ENCODE assay signal across 9 cellular contexts in genomic region chr17:80649672-80650338, GRCh38.
A peak's percentile ranks its signal among the peaks of the same experiment; 100 is the strongest.
DNase-seq lines count a peak whose midpoint lies in the region; ATAC-seq and TF ChIP-seq lines count a peak whose summit lies in the region.
"Had no signal": no experiment of that assay in that cellular context is flagged by ENCODE, and none has a peak within 500 bp of the region (broad histone marks: within the 10 kb centered on the region; RNA-seq: fewer than 3 reads in every experiment).

No MANE protein-coding gene starts in this region.

- ATAC-seq in left lung: peak; percentile 83

- no peaks in the 10 kb centered on the region for H3K27me3 Mint-ChIP-seq in CD4-positive, alpha-beta memory T cell

- H3K4me3 ChIP-seq in CD4-positive, alpha-beta memory T cell (ENCODE audit: low read length in 2 of 2): peak overlapping the region in 1 of 2 donors; percentile 51
- H3K4me3 ChIP-seq in mammary epithelial cell (replicated peaks in 1 of 3; ENCODE audit: insufficient read depth in 1 of 3, low read depth in 2 of 3, low read length in 3 of 3) (no peak overlapping the region), left lung (no peak overlapping the region)
- H3K4me3 ChIP-seq: SJSA1 had no signal

- POLR2A ChIA-PET in CD4-positive, alpha-beta memory T cell (lab: Charles Lee; ENCODE audit: partially characterized antibody): interaction anchor here (1.0 to 3.0 kb wide), 10 partner anchors 12 to 242 kb away, joined by 3 to 21 read pairs (median 4); no protein-coding TSS in a partner anchor

- H3K36me3 ChIP-seq in CD4-positive, alpha-beta memory T cell (ENCODE audit: insufficient read depth, low read length): no peaks in the 10 kb centered on the region
- H3K36me3 ChIP-seq in mammary epithelial cell (ENCODE audit: insufficient read depth, low read length) (no peaks in the 10 kb centered on the region), left lung (no peaks in the 10 kb centered on the region)

- H3K27me3 ChIP-seq in CD4-positive, alpha-beta memory T cell (ENCODE audit: insufficient read depth, low read length): no peaks in the 10 kb centered on the region
- H3K27me3 ChIP-seq in mammary epithelial cell (ENCODE audit: insufficient read depth, low read length): no peaks in the 10 kb centered on the region
- no peaks in the 10 kb centered on the region for H3K27me3 ChIP-seq in left lung
- H3K27me3 ChIP-seq: SJSA1 had no signal

- peaks cover 0 to 2% (median 0%) of the 10 kb centered on the region in 8 donors for H3K9me3 Mint-ChIP-seq in CD4-positive, alpha-beta memory T cell

- dilution Hi-C loops in mammary epithelial cell (cut with HindIII; ENCODE audit: low sequenced_read_pairs): loop anchor here (5.0 kb wide), 1 partner anchor 43 kb away; no protein-coding TSS in a partner anchor

- BruUV-seq in mammary epithelial cell (replicated peaks; lab: Mats Ljungman, UMichigan): no TSS peak

- peaks cover 61% of the 10 kb centered on the region for H3K4me1 ChIP-seq in CD4-positive, alpha-beta memory T cell (ENCODE audit: insufficient read depth, low read length)
- H3K4me1 ChIP-seq in mammary epithelial cell (ENCODE audit: insufficient read depth, low read length) (peaks cover 36% of the 10 kb centered on the region), left lung (peaks cover 0 to 15% of the 10 kb centered on the region in 2 donors)

- no peaks in the 10 kb centered on the region for H3K9me3 ChIP-seq in CD4-positive, alpha-beta memory T cell (ENCODE audit: control insufficient read depth in 1 of 2, low read length in 2 of 2)
- no peaks in the 10 kb centered on the region for H3K9me3 ChIP-seq in mammary epithelial cell (replicated peaks; ENCODE audit: insufficient read depth, low read length)
- no peaks in the 10 kb centered on the region for H3K9me3 ChIP-seq in left lung
- H3K9me3 ChIP-seq: SJSA1 had no signal

- peak; percentile 45 to 77 (median 56) for DNase-seq in CD4-positive, alpha-beta memory T cell
- peak; percentile 73 for DNase-seq in HS-5 (ENCODE audit: low read depth)
- DNase-seq in mammary epithelial cell: peak; percentile 74
- peak in 1 of 2 donors; percentile 51 for DNase-seq in left lung
- peak; percentile 50 for DNase-seq in stimulated activated CD8-positive, alpha-beta memory T cell treated with anti-CD3 and anti-CD28 coated beads, Interleukin-12 subunit alpha, Interleukin-12 subunit beta, amount 100 ng/mL, for 4 hours (ENCODE audit: low read depth)
- no peak for DNase-seq in NCI-H2107 treated with DMSO at 0.1 percent for 48 hours (lab: John Stamatoyannopoulos, UW; ENCODE audit: unreplicated experiment)
- DNase-seq in germinal center (ENCODE audit: low spot score): no peak

- in situ Hi-C loops in mammary epithelial cell (cut with MboI; ENCODE audit: low sequenced_read_pairs in 2 of 2): no loop called here

- intact Hi-C loops in CD4-positive, alpha-beta memory T cell (cut with micrococcal nuclease): loop anchor here (2.0 kb wide), 1 partner anchor 15 kb away; no protein-coding TSS in a partner anchor
- intact Hi-C loops in mammary epithelial cell (cut with micrococcal nuclease) (no loop called here), left lung (cut with DNase I) (no loop called here)

- H3K27ac ChIP-seq in CD4-positive, alpha-beta memory T cell (ENCODE audit: low read depth, low read length): peak overlapping the region; percentile 3
- H3K27ac ChIP-seq in VCaP (no peak overlapping the region), mammary epithelial cell (ENCODE audit: insufficient read depth, low read depth, low read length) (peak overlapping the region; percentile 83), left lung (peak overlapping the region in 1 of 2 donors; percentile 28)
- H3K27ac ChIP-seq: SJSA1 had no signal

- CTCF ChIA-PET in CD4-positive, alpha-beta memory T cell (lab: Charles Lee; ENCODE audit: partially characterized antibody): interaction anchor here (1.3 to 1.4 kb wide), 2 partner anchors 74 to 250 kb away, joined by 3 read pairs; no protein-coding TSS in a partner anchor
- CTCF ChIA-PET in mammary epithelial cell (lab: Charles Lee; ENCODE audit: low non-redundant PET): no interaction called here

- H2AFZ ChIP-seq in mammary epithelial cell (ENCODE audit: low read depth, low read length): no peak overlapping the region

- H3K27ac Mint-ChIP-seq in CD4-positive, alpha-beta memory T cell: peak overlapping the region; percentile 49 to 95 (median 88)

- H3K4me2 ChIP-seq in mammary epithelial cell (ENCODE audit: insufficient read depth, low read depth, low read length): peak overlapping the region; percentile 32

- H3K79me2 ChIP-seq in mammary epithelial cell (ENCODE audit: insufficient read depth, low read length): peaks cover 78% of the 10 kb centered on the region

- H4K20me1 ChIP-seq in mammary epithelial cell (ENCODE audit: insufficient read depth, low read length): no peaks in the 10 kb centered on the region

- peak overlapping the region; percentile 59 to 89 (median 73) for H3K4me3 Mint-ChIP-seq in CD4-positive, alpha-beta memory T cell

- peaks cover 2 to 24% of the 10 kb centered on the region in 2 donors for H3K36me3 Mint-ChIP-seq in CD4-positive, alpha-beta memory T cell

- peaks cover 47 to 80% (median 64%) of the 10 kb centered on the region in 4 donors for H3K4me1 Mint-ChIP-seq in CD4-positive, alpha-beta memory T cell

- TF ChIP-seq CTCF in VCaP (conservative IDR thresholded peaks at IDR 0.05) (peak; percentile 68), mammary epithelial cell (conservative IDR thresholded peaks at IDR 0.05 in 1 of 2, IDR thresholded peaks at IDR 0.05 in 1 of 2; ENCODE audit: extremely low read depth in 1 of 2, insufficient read depth in 1 of 2, low read depth in 1 of 2, low read length in 2 of 2) (peak; percentile 36 to 45), left lung (IDR thresholded peaks at IDR 0.05) (peak in 1 of 2 donors; percentile 15)

- H3K9ac ChIP-seq in mammary epithelial cell (ENCODE audit: insufficient read depth, low read length): peak overlapping the region; percentile 25

- WGBS in mammary epithelial cell (ENCODE audit: low coverage, missing lambda C conversion rate): 11% methylated on average over 10 of the region's 14 CpGs

Comparison
In these comparisons a context has a peak if more than half of its experiments do, and no peak if none do; other contexts are left out.
1. DNase-seq: peak in CD4-positive, alpha-beta memory T cell (5 of 5), HS-5 (single experiment), mammary epithelial cell (single experiment) and stimulated activated CD8-positive, alpha-beta memory T cell treated with anti-CD3 and anti-CD28 coated beads, Interleukin-12 subunit alpha, Interleukin-12 subunit beta, amount 100 ng/mL, for 4 hours (single experiment); none in NCI-H2107 treated with DMSO at 0.1 percent for 48 hours (single experiment) and germinal center (single experiment).